ENCODE assay signal across 1 cellular context in the genomic region with DNA sequence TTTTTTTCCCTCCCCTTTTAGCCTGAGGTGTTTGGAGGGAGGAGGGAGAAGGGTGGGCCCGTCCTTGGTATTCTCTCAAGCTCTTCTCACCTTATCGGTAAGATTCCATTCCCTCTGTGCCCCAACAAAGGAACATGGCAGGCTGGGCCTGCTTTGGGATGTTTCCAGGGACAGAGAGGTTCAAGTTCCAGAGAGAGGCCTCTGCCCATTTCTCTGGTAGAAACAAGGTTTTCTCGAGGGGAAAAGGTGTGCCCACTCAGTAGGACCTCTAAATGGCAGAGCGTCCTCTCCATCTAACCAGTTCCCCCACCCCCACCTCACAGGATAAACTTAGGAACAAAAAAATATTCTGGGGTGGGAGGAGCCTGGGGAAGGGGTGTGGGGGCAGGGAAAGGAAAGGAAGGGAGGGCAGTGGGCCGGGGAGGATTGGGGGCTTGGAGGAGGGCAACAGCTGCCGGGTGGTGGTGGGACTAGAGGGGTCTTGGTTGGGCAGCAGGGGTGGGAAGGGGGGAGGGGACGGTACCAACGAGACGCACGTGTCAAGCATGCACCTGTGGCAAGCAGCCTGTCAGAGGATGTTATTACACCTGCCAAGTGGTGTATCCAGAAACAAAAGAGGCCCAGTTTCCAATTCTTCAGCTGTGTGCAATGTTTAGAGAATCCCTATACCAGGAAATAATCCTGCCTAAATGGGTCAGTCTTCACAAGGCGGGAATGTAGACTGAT.
A peak's percentile ranks its signal among the peaks of the same experiment; 100 is the strongest.
TF ChIP-seq lines count a peak whose summit lies in the region.

No MANE protein-coding gene starts in this region.

TF ChIP-seq in HEK293, 187 proteins besides CTCF, POLR2A, EP300 and RAD21 (continued from another document):
- TF ChIP-seq, protein P1, sequence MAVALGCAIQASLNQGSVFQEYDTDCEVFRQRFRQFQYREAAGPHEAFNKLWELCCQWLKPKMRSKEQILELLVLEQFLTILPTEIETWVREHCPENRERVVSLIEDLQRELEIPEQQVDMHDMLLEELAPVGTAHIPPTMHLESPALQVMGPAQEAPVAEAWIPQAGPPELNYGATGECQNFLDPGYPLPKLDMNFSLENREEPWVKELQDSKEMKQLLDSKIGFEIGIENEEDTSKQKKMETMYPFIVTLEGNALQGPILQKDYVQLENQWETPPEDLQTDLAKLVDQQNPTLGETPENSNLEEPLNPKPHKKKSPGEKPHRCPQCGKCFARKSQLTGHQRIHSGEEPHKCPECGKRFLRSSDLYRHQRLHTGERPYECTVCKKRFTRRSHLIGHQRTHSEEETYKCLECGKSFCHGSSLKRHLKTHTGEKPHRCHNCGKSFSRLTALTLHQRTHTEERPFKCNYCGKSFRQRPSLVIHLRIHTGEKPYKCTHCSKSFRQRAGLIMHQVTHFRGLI (tag by site-specific recombination; IDR thresholded peaks at IDR 0.05) = no peak
- TF ChIP-seq ZFP69B (tag by site-specific recombination; IDR thresholded peaks at IDR 0.05) (peak; percentile 45; the same call in 1 of the 2 replicates), ZNF626 (tag by site-specific recombination; IDR thresholded peaks at IDR 0.05) (no peak), SP3 (tag by site-specific recombination; IDR thresholded peaks at IDR 0.05) (peak; percentile 39), ZNF629 (tag by site-specific recombination; IDR thresholded peaks at IDR 0.05) (no peak), ZXDB (tag by site-specific recombination; IDR thresholded peaks at IDR 0.05) (0 out of 2 replicates have a peak, but pooled peaks have one; percentile 6), ZNF610 (tag by site-specific recombination; IDR thresholded peaks at IDR 0.05; ENCODE audit: borderline replicate concordance) (no peak), PRDM10 (tag by site-specific recombination; IDR thresholded peaks at IDR 0.05) (peak; percentile 47; the same call in 1 of the 2 replicates), TCF7L2 (IDR thresholded peaks at IDR 0.05; ENCODE audit: borderline replicate concordance, low read depth, low read length) (no peak), KLF16 (tag by site-specific recombination; IDR thresholded peaks at IDR 0.05) (peak; percentile 27; the same call in 1 of the 2 replicates), TRIM28 (IDR thresholded peaks at IDR 0.05; ENCODE audit: borderline replicate concordance, low read length) (no peak), SCRT2 (tag by site-specific recombination; IDR thresholded peaks at IDR 0.05) (peak; percentile 76), ZNF175 (tag by site-specific recombination; IDR thresholded peaks at IDR 0.05) (no peak), ZNF837 (tag by site-specific recombination; IDR thresholded peaks at IDR 0.05) (no peak)
- TF ChIP-seq, protein P2, sequence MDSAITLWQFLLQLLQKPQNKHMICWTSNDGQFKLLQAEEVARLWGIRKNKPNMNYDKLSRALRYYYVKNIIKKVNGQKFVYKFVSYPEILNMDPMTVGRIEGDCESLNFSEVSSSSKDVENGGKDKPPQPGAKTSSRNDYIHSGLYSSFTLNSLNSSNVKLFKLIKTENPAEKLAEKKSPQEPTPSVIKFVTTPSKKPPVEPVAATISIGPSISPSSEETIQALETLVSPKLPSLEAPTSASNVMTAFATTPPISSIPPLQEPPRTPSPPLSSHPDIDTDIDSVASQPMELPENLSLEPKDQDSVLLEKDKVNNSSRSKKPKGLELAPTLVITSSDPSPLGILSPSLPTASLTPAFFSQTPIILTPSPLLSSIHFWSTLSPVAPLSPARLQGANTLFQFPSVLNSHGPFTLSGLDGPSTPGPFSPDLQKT (IDR thresholded peaks at IDR 0.05; ENCODE audit: borderline replicate concordance, low read depth, low read length) = no peak
- TF ChIP-seq, protein P3, sequence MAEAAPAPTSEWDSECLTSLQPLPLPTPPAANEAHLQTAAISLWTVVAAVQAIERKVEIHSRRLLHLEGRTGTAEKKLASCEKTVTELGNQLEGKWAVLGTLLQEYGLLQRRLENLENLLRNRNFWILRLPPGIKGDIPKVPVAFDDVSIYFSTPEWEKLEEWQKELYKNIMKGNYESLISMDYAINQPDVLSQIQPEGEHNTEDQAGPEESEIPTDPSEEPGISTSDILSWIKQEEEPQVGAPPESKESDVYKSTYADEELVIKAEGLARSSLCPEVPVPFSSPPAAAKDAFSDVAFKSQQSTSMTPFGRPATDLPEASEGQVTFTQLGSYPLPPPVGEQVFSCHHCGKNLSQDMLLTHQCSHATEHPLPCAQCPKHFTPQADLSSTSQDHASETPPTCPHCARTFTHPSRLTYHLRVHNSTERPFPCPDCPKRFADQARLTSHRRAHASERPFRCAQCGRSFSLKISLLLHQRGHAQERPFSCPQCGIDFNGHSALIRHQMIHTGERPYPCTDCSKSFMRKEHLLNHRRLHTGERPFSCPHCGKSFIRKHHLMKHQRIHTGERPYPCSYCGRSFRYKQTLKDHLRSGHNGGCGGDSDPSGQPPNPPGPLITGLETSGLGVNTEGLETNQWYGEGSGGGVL (tag by site-specific recombination; IDR thresholded peaks at IDR 0.05) = no peak
- TF ChIP-seq, protein P4, sequence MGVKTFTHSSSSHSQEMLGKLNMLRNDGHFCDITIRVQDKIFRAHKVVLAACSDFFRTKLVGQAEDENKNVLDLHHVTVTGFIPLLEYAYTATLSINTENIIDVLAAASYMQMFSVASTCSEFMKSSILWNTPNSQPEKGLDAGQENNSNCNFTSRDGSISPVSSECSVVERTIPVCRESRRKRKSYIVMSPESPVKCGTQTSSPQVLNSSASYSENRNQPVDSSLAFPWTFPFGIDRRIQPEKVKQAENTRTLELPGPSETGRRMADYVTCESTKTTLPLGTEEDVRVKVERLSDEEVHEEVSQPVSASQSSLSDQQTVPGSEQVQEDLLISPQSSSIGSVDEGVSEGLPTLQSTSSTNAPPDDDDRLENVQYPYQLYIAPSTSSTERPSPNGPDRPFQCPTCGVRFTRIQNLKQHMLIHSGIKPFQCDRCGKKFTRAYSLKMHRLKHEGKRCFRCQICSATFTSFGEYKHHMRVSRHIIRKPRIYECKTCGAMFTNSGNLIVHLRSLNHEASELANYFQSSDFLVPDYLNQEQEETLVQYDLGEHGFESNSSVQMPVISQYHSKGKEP (tag by site-specific recombination; IDR thresholded peaks at IDR 0.05) = no peak
- TF ChIP-seq, protein P5, sequence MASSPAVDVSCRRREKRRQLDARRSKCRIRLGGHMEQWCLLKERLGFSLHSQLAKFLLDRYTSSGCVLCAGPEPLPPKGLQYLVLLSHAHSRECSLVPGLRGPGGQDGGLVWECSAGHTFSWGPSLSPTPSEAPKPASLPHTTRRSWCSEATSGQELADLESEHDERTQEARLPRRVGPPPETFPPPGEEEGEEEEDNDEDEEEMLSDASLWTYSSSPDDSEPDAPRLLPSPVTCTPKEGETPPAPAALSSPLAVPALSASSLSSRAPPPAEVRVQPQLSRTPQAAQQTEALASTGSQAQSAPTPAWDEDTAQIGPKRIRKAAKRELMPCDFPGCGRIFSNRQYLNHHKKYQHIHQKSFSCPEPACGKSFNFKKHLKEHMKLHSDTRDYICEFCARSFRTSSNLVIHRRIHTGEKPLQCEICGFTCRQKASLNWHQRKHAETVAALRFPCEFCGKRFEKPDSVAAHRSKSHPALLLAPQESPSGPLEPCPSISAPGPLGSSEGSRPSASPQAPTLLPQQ (tag by site-specific recombination; IDR thresholded peaks at IDR 0.05) = peak; percentile 64; the same call in 1 of the 2 replicates
TF ChIP-seq in HEK293: peak in this region for 9.
